In the genomic region with DNA sequence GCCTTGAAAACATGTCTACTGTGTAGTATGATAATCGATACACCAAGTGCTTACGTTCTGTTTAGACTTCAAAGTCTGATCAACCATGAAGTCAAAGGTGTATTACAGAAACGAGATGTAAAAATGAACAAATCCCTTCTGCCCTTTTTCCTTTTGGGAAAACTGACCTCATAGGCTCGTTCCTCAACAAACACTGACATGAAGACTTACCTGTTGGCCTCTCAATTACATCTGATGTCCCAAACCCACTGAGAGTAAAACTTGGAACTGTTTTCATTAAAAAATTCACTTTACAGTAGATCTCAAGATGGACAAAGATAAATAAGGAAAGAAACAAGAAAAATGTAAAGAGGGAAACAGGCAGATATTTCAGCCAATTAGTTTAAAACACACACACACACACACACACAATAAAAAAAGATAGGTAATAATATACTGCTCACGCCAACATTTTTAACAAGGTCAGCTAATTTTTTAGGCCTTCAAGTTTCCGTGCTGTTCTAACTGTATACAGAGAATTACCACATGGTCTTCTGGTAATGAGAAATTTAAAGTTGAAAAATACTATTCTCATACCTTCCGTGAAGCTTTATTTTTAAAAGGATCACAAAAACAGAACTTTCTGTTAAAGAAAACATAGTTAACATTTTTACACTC, we compare ENCODE assay signal across 10 cellular contexts. TPM values are rescaled to one million over a fixed set of nuclear protein-coding genes. Genes with fewer than 3 reads are reported as not detected.
DNase-seq lines count a peak whose midpoint lies in the region; ATAC-seq, FAIRE-seq and TF ChIP-seq lines count a peak whose summit lies in the region.
"Had no signal": no experiment of that assay in that cellular context is flagged by ENCODE, and none has a peak within 500 bp of the region (broad histone marks: within the 10 kb centered on the region; RNA-seq: fewer than 3 reads in every experiment).

No MANE protein-coding gene starts in this region.

- H3K4me3 ChIP-seq in CD4-positive, CD25-positive, alpha-beta regulatory T cell (ENCODE audit: low read depth, low read length), result peak overlapping the region; percentile 86
- peak overlapping the region; percentile 30 for H3K4me3 ChIP-seq in IMR-90 (ENCODE audit: insufficient read depth, low read depth, low read length)
- H3K4me3 ChIP-seq in GM12878, result peak overlapping the region; percentile 91
- peak overlapping the region; percentile 1 for H3K4me3 ChIP-seq in naive thymus-derived CD4-positive, alpha-beta T cell (ENCODE audit: low read length)
- H3K4me3 ChIP-seq in suprapubic skin, result no peak overlapping the region

- no peak overlapping the region for H2AK9ac ChIP-seq in IMR-90 (replicated peaks; ENCODE audit: low read depth, low read length, poor library complexity)

- no peak overlapping the region for H3K27ac ChIP-seq in CD4-positive, CD25-positive, alpha-beta regulatory T cell (ENCODE audit: insufficient read depth, low read length, poor library complexity, severe bottlenecking)
- H3K27ac ChIP-seq in IMR-90 (ENCODE audit: insufficient read depth, low read length) (no peak overlapping the region), GM12878 (ENCODE audit: control insufficient read depth, insufficient read depth) (no peak overlapping the region), suprapubic skin (no peak overlapping the region)
- peak overlapping the region; percentile 78 for H3K27ac ChIP-seq in naive thymus-derived CD4-positive, alpha-beta T cell (ENCODE audit: low read depth, low read length)

- H2BK5ac ChIP-seq in IMR-90 (ENCODE audit: low read depth, low read length, poor library complexity, severe bottlenecking), result peak overlapping the region; percentile 37

- peak overlapping the region; percentile 69 to 100 (median 76) for H3K4me3 Mint-ChIP-seq in CD4-positive, CD25-positive, alpha-beta regulatory T cell
- peak overlapping the region; percentile 54 to 93 (median 80) for H3K4me3 Mint-ChIP-seq in naive thymus-derived CD4-positive, alpha-beta T cell

- H3K79me2 ChIP-seq in GM12878 (ENCODE audit: control insufficient read depth, insufficient read depth, low read length), result peaks cover 36% of the 10 kb centered on the region

- H3K23ac ChIP-seq in IMR-90 (ENCODE audit: low read depth, low read length), result peak overlapping the region; percentile 86

- H3K79me1 ChIP-seq in IMR-90 (ENCODE audit: low read depth in 1 of 2, low read length in 2 of 2), result peaks cover 21 to 41% of the 10 kb centered on the region in 2 experiments

- TF ChIP-seq EP300 in GM12878 (IDR thresholded peaks at IDR 0.05; ENCODE audit: borderline replicate concordance in 1 of 2, control insufficient read depth in 1 of 2, low read depth in 2 of 2, low read length in 2 of 2) (no peak), suprapubic skin (IDR thresholded peaks at IDR 0.05) (no peak)

- intact Hi-C loops in IMR-90 (cut with micrococcal nuclease) (loop anchor here (1.0 kb wide), 1 partner anchor 32 kb away; no protein-coding TSS in a partner anchor), GM12878 (cut with micrococcal nuclease; ENCODE audit: unreplicated experiment) (no loop called here)
- intact Hi-C loops in naive thymus-derived CD4-positive, alpha-beta T cell (cut with micrococcal nuclease), result loop anchor here in 1 of 2 donors (5.0 kb wide), 1 partner anchor 49 kb away; no protein-coding TSS in a partner anchor

- H3K14ac ChIP-seq in IMR-90 (replicated peaks; ENCODE audit: low read depth, low read length), result peak overlapping the region; percentile 69; the same call in 1 of the 2 replicates

- H3K4me1 ChIP-seq in CD4-positive, CD25-positive, alpha-beta regulatory T cell (ENCODE audit: control insufficient read depth, insufficient read depth, low read length, poor library complexity, severe bottlenecking), result peaks cover 35% of the 10 kb centered on the region
- H3K4me1 ChIP-seq in IMR-90 (ENCODE audit: control insufficient read depth, insufficient read depth, low read length) (peaks cover 5% of the 10 kb centered on the region), GM12878 (ENCODE audit: control insufficient read depth, insufficient read depth, low read length) (0 out of 2 replicates have a peak, but pooled peaks cover 3% of the 10 kb centered on the region), suprapubic skin (peaks cover 30% of the 10 kb centered on the region)
- peaks cover 20 to 25% of the 10 kb centered on the region in 2 donors for H3K4me1 ChIP-seq in naive thymus-derived CD4-positive, alpha-beta T cell (ENCODE audit: control insufficient read depth in 2 of 2, insufficient read depth in 2 of 2, low read length in 2 of 2)

- FAIRE-seq in GM12878 (lab: Jason Lieb, UNC), result no peak

- H3K9me1 ChIP-seq in IMR-90 (ENCODE audit: insufficient read depth, low read length), result peaks cover 4% of the 10 kb centered on the region; the same call in 1 of the 2 replicates

- peaks cover 34% of the 10 kb centered on the region for H3K36me3 ChIP-seq in CD4-positive, CD25-positive, alpha-beta regulatory T cell (ENCODE audit: control insufficient read depth, insufficient read depth, low read length)
- peaks cover 21% of the 10 kb centered on the region for H3K36me3 ChIP-seq in IMR-90 (ENCODE audit: control insufficient read depth, insufficient read depth, low read length)
- H3K36me3 ChIP-seq in GM12878 (ENCODE audit: control insufficient read depth in 2 of 2, insufficient read depth in 2 of 2, low read length in 1 of 2), result peaks cover 0 to 23% of the 10 kb centered on the region in 2 experiments; a peak in 3 of 4 replicates
- peaks cover 5 to 25% (median 12%) of the 10 kb centered on the region in 3 experiments for H3K36me3 ChIP-seq in naive thymus-derived CD4-positive, alpha-beta T cell (ENCODE audit: control insufficient read depth in 2 of 3, insufficient read depth in 3 of 3, low read length in 3 of 3)
- peaks cover 19% of the 10 kb centered on the region for H3K36me3 ChIP-seq in suprapubic skin

- DNase-seq in CD4-positive, CD25-positive, alpha-beta regulatory T cell, result no peak
- no peak for DNase-seq in IMR-90
- no peak for DNase-seq in GM12878 (ENCODE audit: low read depth, low spot score)
- DNase-seq in naive thymus-derived CD4-positive, alpha-beta T cell, result no peak
- no peak for DNase-seq in NCI-H226
- no peak for DNase-seq in suprapubic skin (ENCODE audit: low spot score in 2 of 2)
- DNase-seq in GDM1 (lab: John Stamatoyannopoulos, UW), result no peak
- no peak for DNase-seq in left lobe of liver (ENCODE audit: low spot score)
- DNase-seq: NCI-H1694 treated with DMSO at 0.1 percent for 48 hours, tibial artery had no signal

- TF ChIP-seq POLR2A in IMR-90 (IDR thresholded peaks at IDR 0.05; ENCODE audit: low read depth, low read length), result no peak
- no peak for TF ChIP-seq POLR2A in GM12878 (IDR thresholded peaks at IDR 0.05; ENCODE audit: low read depth, low read length)
- no peak for TF ChIP-seq POLR2A in suprapubic skin (IDR thresholded peaks at IDR 0.05)

- no peak overlapping the region for H3K18ac ChIP-seq in IMR-90 (ENCODE audit: low read depth, low read length)

- SMC1A ChIA-PET in GM12878 (lab: Charles Lee; ENCODE audit: uncharacterized antibody, unreplicated experiment), result interaction anchor here (0.7 to 1.7 kb wide), 6 partner anchors 8 to 95 kb away, joined by 3 to 6 read pairs (median 3); a partner anchor contains a TSS

- H2AK5ac ChIP-seq in IMR-90 (ENCODE audit: low read depth, low read length), result no peak overlapping the region

- no peak overlapping the region for H4K91ac ChIP-seq in IMR-90 (ENCODE audit: insufficient read depth, low read depth, low read length)

- no peak overlapping the region for H2BK15ac ChIP-seq in IMR-90 (ENCODE audit: low read depth, low read length)

- H3K9ac ChIP-seq in IMR-90 (ENCODE audit: low read depth, low read length) (peak overlapping the region; percentile 60; the same call in 1 of the 2 replicates), GM12878 (ENCODE audit: control insufficient read depth, insufficient read depth, low read length) (peak overlapping the region; percentile 38; the same call in 1 of the 2 replicates)

- TF ChIP-seq RAD21 in IMR-90 (IDR thresholded peaks at IDR 0.05; ENCODE audit: low read length) (no peak), GM12878 (IDR thresholded peaks at IDR 0.05; ENCODE audit: insufficient read depth, low read depth, low read length) (no peak)

- H3K56ac ChIP-seq in IMR-90 (ENCODE audit: extremely low read depth, insufficient read depth, low read length), result peak overlapping the region; percentile 29; the same call in 1 of the 2 replicates

- H3K4me2 ChIP-seq in IMR-90 (ENCODE audit: low read depth, low read length) (peak overlapping the region; percentile 94), GM12878 (ENCODE audit: control insufficient read depth, insufficient read depth) (peak overlapping the region; percentile 82)

- H3K4me1 Mint-ChIP-seq in CD4-positive, CD25-positive, alpha-beta regulatory T cell, result peaks cover 31 to 51% (median 40%) of the 10 kb centered on the region in 4 donors
- H3K4me1 Mint-ChIP-seq in naive thymus-derived CD4-positive, alpha-beta T cell, result peaks cover 30 to 57% (median 41%) of the 10 kb centered on the region in 7 donors

- no peaks in the 10 kb centered on the region for H3K9me3 ChIP-seq in CD4-positive, CD25-positive, alpha-beta regulatory T cell (ENCODE audit: control insufficient read depth in 2 of 2, low read length in 2 of 2)
- no peaks in the 10 kb centered on the region for H3K9me3 ChIP-seq in IMR-90 (ENCODE audit: control insufficient read depth, insufficient read depth, low read length)
- H3K9me3 ChIP-seq in GM12878 (replicated peaks; ENCODE audit: control insufficient read depth, insufficient read depth, low read length), result no peaks in the 10 kb centered on the region
- no peaks in the 10 kb centered on the region for H3K9me3 ChIP-seq in naive thymus-derived CD4-positive, alpha-beta T cell (ENCODE audit: control insufficient read depth in 2 of 3, low read length in 3 of 3)
- H3K9me3 ChIP-seq in suprapubic skin, result no peaks in the 10 kb centered on the region
- H3K9me3 ChIP-seq: tibial artery had no signal

- H2BK120ac ChIP-seq in IMR-90 (ENCODE audit: low read depth, low read length), result no peak overlapping the region

- H3K27ac Mint-ChIP-seq in CD4-positive, CD25-positive, alpha-beta regulatory T cell, result peak overlapping the region; percentile 16 to 89 (median 48)
- peak overlapping the region; percentile 22 to 86 (median 80) for H3K27ac Mint-ChIP-seq in naive thymus-derived CD4-positive, alpha-beta T cell

- no peaks in the 10 kb centered on the region for H3K27me3 ChIP-seq in CD4-positive, CD25-positive, alpha-beta regulatory T cell (ENCODE audit: control insufficient read depth, insufficient read depth, low read length)
- H3K27me3 ChIP-seq in IMR-90 (ENCODE audit: control insufficient read depth, insufficient read depth, low read length) (no peaks in the 10 kb centered on the region), GM12878 (replicated peaks in 1 of 2; ENCODE audit: control insufficient read depth in 2 of 2, insufficient read depth in 2 of 2, low read length in 1 of 2) (no peaks in the 10 kb centered on the region), suprapubic skin (no peaks in the 10 kb centered on the region)
- no peaks in the 10 kb centered on the region for H3K27me3 ChIP-seq in naive thymus-derived CD4-positive, alpha-beta T cell (ENCODE audit: control insufficient read depth in 2 of 2, insufficient read depth in 2 of 2, low read length in 2 of 2)
- H3K27me3 ChIP-seq: tibial artery had no signal

- CTCF ChIA-PET in IMR-90 (lab: Yijun Ruan, JAX) (interaction anchor here (1.0 to 1.2 kb wide), 2 partner anchors 14 to 41 kb away, joined by 3 to 4 read pairs; no protein-coding TSS in a partner anchor), GM12878 (lab: Yijun Ruan, JAX) (interaction anchor here (0.8 to 3.8 kb wide), 4 partner anchors 17 to 95 kb away, joined by 3 to 24 read pairs (median 10); no protein-coding TSS in a partner anchor)
- CTCF ChIA-PET in naive thymus-derived CD4-positive, alpha-beta T cell (lab: Charles Lee), result interaction anchor here (0.6 to 1.6 kb wide), 4 partner anchors 8 to 578 kb away, joined by 3 to 6 read pairs (median 4); no protein-coding TSS in a partner anchor

- H4K5ac ChIP-seq in IMR-90 (ENCODE audit: low read depth, low read length), result no peak overlapping the region

- no peak overlapping the region for H4K8ac ChIP-seq in IMR-90 (ENCODE audit: low read depth in 2 of 2, low read length in 2 of 2)

- TSS peak; percentile 24 for BruUV-seq in IMR-90 (replicated peaks; lab: Mats Ljungman, UMichigan)
- no TSS peak for BruUV-seq in GM12878 (replicated peaks; lab: Mats Ljungman, UMichigan)

- H3K9me3 Mint-ChIP-seq in CD4-positive, CD25-positive, alpha-beta regulatory T cell, result no peaks in the 10 kb centered on the region
- H3K9me3 Mint-ChIP-seq in naive thymus-derived CD4-positive, alpha-beta T cell, result peaks cover 0 to 3% (median 0%) of the 10 kb centered on the region in 11 donors

- H3K4ac ChIP-seq in IMR-90 (ENCODE audit: low read depth, low read length), result no peak overlapping the region

- dilution Hi-C loops in IMR-90 (cut with HindIII; ENCODE audit: low sequenced_read_pairs, unreplicated experiment), result no loop called here

- no CpG with 5 or more reads among the region's 7 CpGs for WGBS in IMR-90 (ENCODE audit: extremely low coverage in 2 of 2, insufficient read length in 1 of 2), 2 experiments
- 24% methylated on average over 7 of the region's 7 CpGs for WGBS in GM12878 (ENCODE audit: insufficient coverage, insufficient replicate concordance, low lambda C conversion rate, missing lambda C conversion rate)
- WGBS in suprapubic skin, result 63% methylated on average over 7 of the region's 7 CpGs

- POLR2A ChIA-PET in IMR-90 (lab: Charles Lee; ENCODE audit: unreplicated experiment), result interaction anchor here (0.5 to 1.0 kb wide), 2 partner anchors 9 to 45 kb away, joined by 3 read pairs; no protein-coding TSS in a partner anchor
- POLR2A ChIA-PET in GM12878 (lab: Charles Lee), result interaction anchor here (1.7 to 3.2 kb wide), 3 partner anchors 31 to 163 kb away, joined by 6 to 12 read pairs (median 8); a partner anchor contains a TSS
- POLR2A ChIA-PET in naive thymus-derived CD4-positive, alpha-beta T cell (lab: Charles Lee), result interaction anchor here (0.6 to 7.6 kb wide), 7 partner anchors 15 to 163 kb away, joined by 3 to 139 read pairs (median 4); a partner anchor contains a TSS

- H2BK20ac ChIP-seq in IMR-90 (ENCODE audit: low read depth, low read length), result no peak overlapping the region

- TF ChIP-seq CTCF in IMR-90 (conservative IDR thresholded peaks at IDR 0.05; ENCODE audit: low read depth, low read length), result no peak
- TF ChIP-seq CTCF in GM12878 (IDR thresholded peaks at IDR 0.05 in 2 of 3, conservative IDR thresholded peaks at IDR 0.05 in 1 of 3; ENCODE audit: control insufficient read depth in 2 of 3, extremely low read depth in 1 of 3, insufficient read depth in 1 of 3, low read depth in 3 of 3, low read length in 3 of 3), result no peak
- no peak for TF ChIP-seq CTCF in suprapubic skin (IDR thresholded peaks at IDR 0.05)

- no peak for ATAC-seq in CD4-positive, CD25-positive, alpha-beta regulatory T cell (ENCODE audit: low read depth in 2 of 2)
- ATAC-seq in IMR-90 (ENCODE audit: low read depth) (no peak), GM12878 (no peak), left lobe of liver (no peak)
- ATAC-seq in naive thymus-derived CD4-positive, alpha-beta T cell, result no peak

- H2AFZ ChIP-seq in IMR-90 (replicated peaks; ENCODE audit: low read length, poor library complexity) (no peak overlapping the region), GM12878 (ENCODE audit: control insufficient read depth, low read depth, low read length) (no peak overlapping the region)

- H4K20me1 ChIP-seq in IMR-90 (ENCODE audit: insufficient read depth, low read length) (peaks cover 38% of the 10 kb centered on the region; the same call in 1 of the 2 replicates), GM12878 (ENCODE audit: control insufficient read depth, insufficient read depth) (no peaks in the 10 kb centered on the region)

- peaks cover 31% of the 10 kb centered on the region for H3K36me3 Mint-ChIP-seq in CD4-positive, CD25-positive, alpha-beta regulatory T cell
- H3K36me3 Mint-ChIP-seq in naive thymus-derived CD4-positive, alpha-beta T cell, result peaks cover 12 to 37% (median 33%) of the 10 kb centered on the region in 5 donors

- peaks cover 13% of the 10 kb centered on the region for H3K27me3 Mint-ChIP-seq in CD4-positive, CD25-positive, alpha-beta regulatory T cell
- H3K27me3 Mint-ChIP-seq in naive thymus-derived CD4-positive, alpha-beta T cell, result peaks cover 0 to 3% (median 0%) of the 10 kb centered on the region in 5 donors

- in situ Hi-C loops in IMR-90 (cut with MboI; ENCODE audit: low sequenced_read_pairs), result no loop called here
- in situ Hi-C loops in GM12878 (cut with MboI), result no loop called here

- RAD21 ChIA-PET in GM12878 (lab: Charles Lee; ENCODE audit: unreplicated experiment), result interaction anchor here (1.4 to 2.0 kb wide), 2 partner anchors 32 to 34 kb away, joined by 3 to 8 read pairs; a partner anchor contains a TSS

RNA-seq across cellular contexts. Expression of a gene that starts 2.1 kb away (rescaled TPM):
- 249 TPM for total RNA-seq in CD4-positive, CD25-positive, alpha-beta regulatory T cell
- polyA plus RNA-seq in CD4-positive, CD25-positive, alpha-beta regulatory T cell, result 100 to 1,000 TPM; 168 to 223 (median 182) TPM
- total RNA-seq in IMR-90 (2012; rRNA removed), result 55.2 and 234 TPM in 2 replicates
- polyA plus RNA-seq in IMR-90 (2012; rRNA removed), result 136 and 155 TPM in 2 replicates
- 56.5 and 68.4 TPM in 2 replicates for polyA plus RNA-seq in IMR-90 (2012; cell fraction: cytosol; rRNA removed)
- polyA plus RNA-seq in IMR-90 (2012; cell fraction: nucleus; rRNA removed; ENCODE audit: low replicate concordance), result 44.9 and 118 TPM in 2 replicates
- 120 and 129 TPM in 2 replicates for total RNA-seq in GM12878 (2013; cell fraction: nucleolus; rRNA removed)
- total RNA-seq in GM12878 (2014; rRNA removed), result 291 and 361 TPM in 2 replicates
- 387 and 399 TPM in 2 replicates for total RNA-seq in GM12878 (2014; rRNA removed; fragmentation: Illumina TruSeq; extraction: Trizol)
- total RNA-seq in GM12878 (2021), result 402 and 405 TPM in 2 replicates
- 186 TPM for polyA plus RNA-seq in GM12878 (2011; ENCODE audit: low read depth)
- polyA plus RNA-seq in GM12878 (2011; rRNA removed), result 405 and 664 TPM in 2 replicates
- 134 and 136 TPM in 2 replicates for polyA plus RNA-seq in GM12878 (2011; cell fraction: cytosol; rRNA removed)
- 237 and 268 TPM in 2 replicates for polyA plus RNA-seq in GM12878 (2011; cell fraction: nucleus; rRNA removed)
- polyA plus RNA-seq in GM12878 (2012), result 278 and 290 TPM in 2 replicates
- polyA plus RNA-seq in GM12878 (2014; fragmentation: Illumina TruSeq; extraction: Trizol), result 394 and 537 TPM in 2 replicates
- polyA plus RNA-seq in GM12878 (2014; fragmentation: Nextera tagmentation; extraction: Ambion mirVana), result 100 to 1,000 TPM; 120 to 352 TPM
- 338 and 391 TPM in 2 replicates for polyA plus RNA-seq in GM12878 (2014; rRNA removed)
- polyA plus RNA-seq in GM12878 (2016; fragmentation: Nextera tagmentation; extraction: Ambion mirVana), result 100 to 1,000 TPM; 734 to 798 TPM
- 71.1 and 104 TPM in 2 replicates for polyA minus RNA-seq in GM12878 (2011; rRNA and poly(A)+ RNA removed)
- polyA minus RNA-seq in GM12878 (2011; cell fraction: cytosol; rRNA and poly(A)+ RNA removed), result 59.6 and 68.7 TPM in 2 replicates
- polyA minus RNA-seq in GM12878 (2011; cell fraction: nucleus; rRNA and poly(A)+ RNA removed), result 45.6 and 55.5 TPM in 2 replicates
- 100 to 1,000 TPM; 198 to 310 (median 262) TPM for total RNA-seq in naive thymus-derived CD4-positive, alpha-beta T cell
- polyA plus RNA-seq in naive thymus-derived CD4-positive, alpha-beta T cell, result 100 to 1,000 TPM; 198 to 286 TPM
- 100 to 1,000 TPM in 2 of 4 donors, 10 to 100 TPM in 2; 63.1 to 130 (median 101) TPM for total RNA-seq in suprapubic skin
- total RNA-seq in left lobe of liver, result 31.7 TPM

RNA-seq across cellular contexts. Expression of a gene that starts 33.4 kb away (rescaled TPM):
- total RNA-seq in CD4-positive, CD25-positive, alpha-beta regulatory T cell, result 110 TPM
- 10 to 100 TPM; 33.9 to 44.1 (median 41.1) TPM for polyA plus RNA-seq in CD4-positive, CD25-positive, alpha-beta regulatory T cell
- 28.7 and 55.5 TPM in 2 replicates for total RNA-seq in IMR-90 (2012; rRNA removed)
- polyA plus RNA-seq in IMR-90 (2012; rRNA removed), result 5.8 and 6.7 TPM in 2 replicates
- polyA plus RNA-seq in IMR-90 (2012; cell fraction: cytosol; rRNA removed), result 2.3 and 3.9 TPM in 2 replicates
- polyA plus RNA-seq in IMR-90 (2012; cell fraction: nucleus; rRNA removed; ENCODE audit: low replicate concordance), result 2.6 and 10.5 TPM in 2 replicates
- 389 and 405 TPM in 2 replicates for total RNA-seq in GM12878 (2013; cell fraction: nucleolus; rRNA removed)
- 12.7 and 14.4 TPM in 2 replicates for total RNA-seq in GM12878 (2014; rRNA removed)
- total RNA-seq in GM12878 (2014; rRNA removed; fragmentation: Illumina TruSeq; extraction: Trizol), result 16.9 and 19.5 TPM in 2 replicates
- 14.5 and 14.7 TPM in 2 replicates for total RNA-seq in GM12878 (2021)
- 4.2 TPM for polyA plus RNA-seq in GM12878 (2011; ENCODE audit: low read depth)
- polyA plus RNA-seq in GM12878 (2011; rRNA removed), result 19.0 and 28.3 TPM in 2 replicates
- 4.8 and 6.0 TPM in 2 replicates for polyA plus RNA-seq in GM12878 (2011; cell fraction: cytosol; rRNA removed)
- polyA plus RNA-seq in GM12878 (2011; cell fraction: nucleus; rRNA removed), result 23.5 and 25.1 TPM in 2 replicates
- 7.2 and 10.2 TPM in 2 replicates for polyA plus RNA-seq in GM12878 (2012)
- 7.9 and 10.9 TPM in 2 replicates for polyA plus RNA-seq in GM12878 (2014; fragmentation: Illumina TruSeq; extraction: Trizol)
- polyA plus RNA-seq in GM12878 (2014; fragmentation: Nextera tagmentation; extraction: Ambion mirVana), result 1 to 10 TPM; 3.1 to 3.4 TPM
- polyA plus RNA-seq in GM12878 (2014; rRNA removed), result 6.6 and 7.1 TPM in 2 replicates
- 10 to 100 TPM; 14.4 to 15.2 TPM for polyA plus RNA-seq in GM12878 (2016; fragmentation: Nextera tagmentation; extraction: Ambion mirVana)
- 38.7 and 59.6 TPM in 2 replicates for polyA minus RNA-seq in GM12878 (2011; rRNA and poly(A)+ RNA removed)
- 11.0 and 13.0 TPM in 2 replicates for polyA minus RNA-seq in GM12878 (2011; cell fraction: cytosol; rRNA and poly(A)+ RNA removed)
- polyA minus RNA-seq in GM12878 (2011; cell fraction: nucleus; rRNA and poly(A)+ RNA removed), result 58.3 and 77.8 TPM in 2 replicates
- 100 to 1,000 TPM in 1 of 5 experiments, 10 to 100 TPM in 4; 41.1 to 108 (median 83.9) TPM for total RNA-seq in naive thymus-derived CD4-positive, alpha-beta T cell
- 10 to 100 TPM; 27.4 to 46.3 TPM for polyA plus RNA-seq in naive thymus-derived CD4-positive, alpha-beta T cell
- 100 to 1,000 TPM in 1 of 4 donors, 10 to 100 TPM in 3; 45.7 to 143 (median 63.1) TPM for total RNA-seq in suprapubic skin
- total RNA-seq in left lobe of liver, result 21.9 TPM
